ENCODE assay signal across 13 cellular contexts in the genomic region with DNA sequence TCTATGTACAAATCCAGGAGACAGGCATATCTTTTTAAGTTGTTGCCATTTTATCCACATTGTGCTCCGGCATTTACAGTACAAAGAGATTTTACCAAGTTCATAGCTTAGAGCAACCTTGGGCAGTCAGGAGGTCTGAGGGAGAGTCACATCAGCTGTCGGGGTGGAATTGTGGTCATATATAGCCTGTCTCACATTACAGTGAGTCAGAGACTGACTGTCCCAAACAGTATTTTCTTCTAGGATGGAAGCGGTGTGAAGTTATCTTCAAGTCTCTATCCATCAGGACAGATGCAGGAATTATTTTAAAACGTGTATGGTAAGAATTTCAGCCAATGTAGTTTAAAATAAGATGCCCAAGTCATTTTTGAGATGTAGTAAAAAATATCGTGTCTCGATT. TPM values are rescaled to one million over a fixed set of nuclear protein-coding genes. Genes with fewer than 3 reads are reported as not detected.
A peak's percentile ranks its signal among the peaks of the same experiment; 100 is the strongest.
DNase-seq lines count a peak whose midpoint lies in the region; ATAC-seq and TF ChIP-seq lines count a peak whose summit lies in the region.
"Had no signal": no experiment of that assay in that cellular context is flagged by ENCODE, and none has a peak within 500 bp of the region (broad histone marks: within the 10 kb centered on the region; RNA-seq: fewer than 3 reads in every experiment).

No MANE protein-coding gene starts in this region.

- TF ChIP-seq CTCF in adrenal gland (IDR thresholded peaks at IDR 0.05), result no peak
- no peak for TF ChIP-seq CTCF in smooth muscle cell (IDR thresholded peaks at IDR 0.05; ENCODE audit: borderline replicate concordance, insufficient read depth, poor library complexity, severe bottlenecking)
- TF ChIP-seq CTCF in GM13977 (IDR thresholded peaks at IDR 0.05; ENCODE audit: extremely low read depth, insufficient read depth, missing control alignments), result no peak
- TF ChIP-seq CTCF in body of pancreas (IDR thresholded peaks at IDR 0.05), result no peak

- no peaks in the 10 kb centered on the region for H4K20me1 ChIP-seq in smooth muscle cell (ENCODE audit: low read depth)

- H3K4me2 ChIP-seq in smooth muscle cell, result peak overlapping the region; percentile 61

- H3K27ac ChIP-seq in adrenal gland, result peak overlapping the region in 3 of 5 donors; percentile 4 to 36 (median 30)
- peak overlapping the region; percentile 73 for H3K27ac ChIP-seq in smooth muscle cell (ENCODE audit: low read depth)
- no peak overlapping the region for H3K27ac ChIP-seq in body of pancreas

- H3K27me3 ChIP-seq in adrenal gland, result no peaks in the 10 kb centered on the region
- no peaks in the 10 kb centered on the region for H3K27me3 ChIP-seq in smooth muscle cell (ENCODE audit: low read depth)
- H3K27me3 ChIP-seq in body of pancreas, result no peaks in the 10 kb centered on the region

- peak; percentile 39 for DNase-seq in HPDE6-E6E7 (ENCODE audit: extremely low spot score)
- peak; percentile 31 to 75 (median 66) for DNase-seq in adrenal gland
- DNase-seq in Right ventricle myocardium superior, result no peak
- no peak for DNase-seq in smooth muscle cell (lab: John Stamatoyannopoulos, UW; ENCODE audit: unreplicated experiment)
- DNase-seq in GM13977 (ENCODE audit: low spot score), result no peak
- DNase-seq in NOMO-1 treated with DMSO at 0.1 percent for 48 hours (lab: John Stamatoyannopoulos, UW; ENCODE audit: unreplicated experiment), result no peak
- DNase-seq in body of pancreas, result no peak
- DNase-seq: DMS79 treated with DMSO at 0.1 percent for 48 hours; head of caudate nucleus; NCI-H1048; NCI-H526 treated with DMSO at 0.1 percent for 48 hours; stimulated activated naive CD8-positive, alpha-beta T cell treated with anti-CD3 and anti-CD28 coated beads, Interleukin-15, Interleukin-2, amounts not matched to agents 100 U/mL and 50 U/mL, for 24 hours had no signal

- intact Hi-C loops in adrenal gland (cut with DNase I), result no loop called here
- intact Hi-C loops in Right ventricle myocardium superior (cut with DNase I), result no loop called here
- intact Hi-C loops in body of pancreas (cut with DNase I), result no loop called here

- no peak overlapping the region for H2AFZ ChIP-seq in smooth muscle cell (ENCODE audit: low read depth)

- peak in 1 of 2 donors; percentile 33 for TF ChIP-seq POLR2A in adrenal gland (IDR thresholded peaks at IDR 0.05)
- no peak for TF ChIP-seq POLR2A in body of pancreas (IDR thresholded peaks at IDR 0.05)

- H3K36me3 ChIP-seq in adrenal gland (replicated peaks in 1 of 2), result no peaks in the 10 kb centered on the region
- no peaks in the 10 kb centered on the region for H3K36me3 ChIP-seq in smooth muscle cell (ENCODE audit: low read depth)
- H3K36me3 ChIP-seq in body of pancreas (replicated peaks in 1 of 2; ENCODE audit: insufficient read depth in 1 of 2, low read depth in 2 of 2), result no peaks in the 10 kb centered on the region

- in situ Hi-C loops in GM13977 (cut with MboI; ENCODE audit: low pct_unique_long_range_greater_than_20kb, low sequenced_read_pairs, unreplicated experiment), result no loop called here

- ATAC-seq in Right ventricle myocardium superior (ENCODE audit: poor library complexity), result peak; percentile 86
- ATAC-seq in GM18873 (IDR thresholded peaks at IDR 0.05; ENCODE audit: low FRiP score, unreplicated experiment), result no peak
- ATAC-seq in body of pancreas, result no peak
- ATAC-seq: stimulated activated naive CD8-positive, alpha-beta T cell treated with anti-CD3 and anti-CD28 coated beads, Interleukin-15, Interleukin-2, amounts not matched to agents 100 U/mL and 50 U/mL, for 24 hours had no signal

- H3K9me3 ChIP-seq in adrenal gland (replicated peaks in 1 of 3) (no peaks in the 10 kb centered on the region), smooth muscle cell (replicated peaks; ENCODE audit: low read depth) (no peaks in the 10 kb centered on the region), body of pancreas (no peaks in the 10 kb centered on the region)

- H3F3A ChIP-seq in smooth muscle cell (ENCODE audit: low read depth), result no peaks in the 10 kb centered on the region

- H3K4me3 ChIP-seq in adrenal gland (no peak overlapping the region), smooth muscle cell (no peak overlapping the region), body of pancreas (no peak overlapping the region)

- peak overlapping the region; percentile 29 for H3K9ac ChIP-seq in smooth muscle cell (ENCODE audit: low read depth)

- H3K79me2 ChIP-seq in smooth muscle cell (ENCODE audit: low read depth), result no peaks in the 10 kb centered on the region

- WGBS in adrenal gland, 4 donors, result 43 to 51% (median 50%) methylated on average over 6 of the region's 6 CpGs
- WGBS in smooth muscle cell (ENCODE audit: low lambda C conversion rate), result 41% methylated on average over 6 of the region's 6 CpGs
- 89% methylated on average over 6 of the region's 6 CpGs for WGBS in body of pancreas, 2 donors

- peaks cover 0 to 16% of the 10 kb centered on the region in 2 donors for H3K4me1 ChIP-seq in adrenal gland (replicated peaks in 1 of 2)
- peaks cover 4% of the 10 kb centered on the region for H3K4me1 ChIP-seq in smooth muscle cell (ENCODE audit: low read depth)
- H3K4me1 ChIP-seq in body of pancreas, result peaks cover 10% of the 10 kb centered on the region

RNA-seq across cellular contexts. Expression of a gene that starts 53.0 kb away (rescaled TPM):
- total RNA-seq in adrenal gland (10 to 100 TPM; 13.8 to 26.4 (median 23.2) TPM), Right ventricle myocardium superior (83.7 TPM), smooth muscle cell (7.8 and 15.6 TPM in 2 replicates), body of pancreas (10 to 100 TPM; 27.7 to 31.6 TPM)
- polyA plus RNA-seq in adrenal gland (10 to 100 TPM; 10.2 to 16.2 (median 12.1) TPM), smooth muscle cell (18.9 and 25.7 TPM in 2 replicates)

Comparison
In these comparisons a context has a peak if more than half of its experiments do, and no peak if none do; other contexts are left out.
1. DNase-seq: peak in HPDE6-E6E7 (single experiment) and adrenal gland (7 of 7); none in Right ventricle myocardium superior (single experiment), smooth muscle cell (single experiment), GM13977 (single experiment), NOMO-1 treated with DMSO at 0.1 percent for 48 hours (single experiment) and body of pancreas (0 of 4).
2. H3K27ac ChIP-seq: peak in adrenal gland (3 of 5) and smooth muscle cell (single experiment); none in body of pancreas (0 of 4).